ENCODE assay signal across 9 cellular contexts in the genomic region with DNA sequence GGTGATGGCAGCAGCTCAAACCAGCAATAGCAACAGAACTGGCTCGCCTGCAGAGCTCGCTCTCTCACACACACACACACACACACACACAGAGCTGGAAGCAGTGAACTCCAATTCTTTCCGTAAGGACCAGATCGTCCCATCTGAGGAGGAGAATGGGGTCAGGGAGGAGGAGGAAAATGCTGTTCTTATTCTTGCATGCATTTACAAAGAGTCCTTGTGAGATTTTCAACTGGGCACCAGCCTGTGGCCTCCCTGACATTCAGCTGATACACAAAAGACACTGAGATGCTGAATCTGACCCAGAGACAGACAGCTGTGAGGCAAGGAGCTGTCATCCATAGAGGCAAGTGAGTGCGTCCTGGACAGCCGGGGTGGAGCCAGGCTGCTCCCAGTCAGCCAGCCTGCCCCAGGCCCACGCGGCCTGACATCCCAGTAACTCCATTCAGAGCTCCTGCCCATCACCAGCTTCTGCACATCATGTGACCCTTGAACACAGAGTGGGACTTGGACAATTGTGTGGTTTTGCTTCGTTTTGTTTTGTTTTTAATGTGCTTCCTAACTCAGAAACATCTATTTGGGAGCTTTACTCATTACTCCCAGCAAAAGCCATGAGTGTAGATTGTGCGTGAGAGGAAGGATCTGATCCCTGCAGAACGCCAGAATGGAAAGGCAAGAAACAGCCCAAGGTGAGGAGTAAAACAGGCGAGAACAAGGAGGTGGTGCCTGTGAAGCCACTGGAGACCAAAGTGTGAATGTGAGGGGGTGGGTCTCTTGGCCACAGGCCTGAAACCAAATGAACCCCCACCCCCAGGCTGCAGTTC. TPM values are rescaled to one million over a fixed set of nuclear protein-coding genes. Genes with fewer than 3 reads are reported as not detected.
DNase-seq lines count a peak whose midpoint lies in the region; ATAC-seq and TF ChIP-seq lines count a peak whose summit lies in the region.
"Had no signal": no experiment of that assay in that cellular context is flagged by ENCODE, and none has a peak within 500 bp of the region (broad histone marks: within the 10 kb centered on the region; RNA-seq: fewer than 3 reads in every experiment).

No MANE protein-coding gene starts in this region.

- no peaks in the 10 kb centered on the region for H3K9me3 Mint-ChIP-seq in chondrocyte (ENCODE audit: low read depth)

- H3K27ac ChIP-seq in upper lobe of left lung: peak overlapping the region; percentile 84 to 98 (median 94)

- H3K4me3 Mint-ChIP-seq in chondrocyte (ENCODE audit: unreplicated experiment): no peak overlapping the region

- intact Hi-C loops in cardiac septum (cut with DNase I) (no loop called here), left ventricle myocardium superior (cut with micrococcal nuclease) (loop anchor here (10.0 kb wide), 1 partner anchor 46 kb away; no protein-coding TSS in a partner anchor)

- H3K27me3 ChIP-seq in upper lobe of left lung: peaks cover 0 to 3% (median 0%) of the 10 kb centered on the region in 4 donors

- peak; percentile 44 for DNase-seq in cardiac septum (ENCODE audit: low spot score)
- DNase-seq in left ventricle myocardium superior: no peak
- peak; percentile 38 for DNase-seq in choroid plexus epithelial cell (ENCODE audit: low read depth)
- peak; percentile 67 for DNase-seq in midbrain (lab: John Stamatoyannopoulos, UW)
- DNase-seq in upper lobe of left lung: no peak
- no peak for DNase-seq in chondrocyte (ENCODE audit: low spot score)
- DNase-seq: NCI-H510A treated with DMSO at 0.1 percent for 48 hours had no signal

- WGBS in upper lobe of left lung, 2 donors: 55 to 67% methylated on average over 11 to 12 of the region's 12 CpGs

- H3K4me1 ChIP-seq in upper lobe of left lung: peaks cover 25 to 39% (median 33%) of the 10 kb centered on the region in 4 donors

- peaks cover 0 to 26% (median 9%) of the 10 kb centered on the region in 4 donors for H3K36me3 ChIP-seq in upper lobe of left lung

- peaks cover 4% of the 10 kb centered on the region for H3K27me3 Mint-ChIP-seq in chondrocyte (ENCODE audit: low read depth)

- TF ChIP-seq CTCF in choroid plexus epithelial cell (conservative IDR thresholded peaks at IDR 0.05; ENCODE audit: low read depth, low read length) (no peak), upper lobe of left lung (IDR thresholded peaks at IDR 0.05) (no peak), chondrocyte (IDR thresholded peaks at IDR 0.05) (no peak)

- H3K4me1 Mint-ChIP-seq in chondrocyte (ENCODE audit: low read depth): peaks cover 7% of the 10 kb centered on the region

- no peaks in the 10 kb centered on the region for H3K9me3 ChIP-seq in upper lobe of left lung

- ATAC-seq in left ventricle myocardium superior (no peak), upper lobe of left lung (ENCODE audit: low FRiP score in 2 of 2) (no peak), GM19328 (IDR thresholded peaks at IDR 0.05; ENCODE audit: unreplicated experiment) (no peak), GM18511 (IDR thresholded peaks at IDR 0.05; ENCODE audit: unreplicated experiment) (no peak)

- no peaks in the 10 kb centered on the region for H3K36me3 Mint-ChIP-seq in chondrocyte (ENCODE audit: low read depth)

- no peak overlapping the region for H3K27ac Mint-ChIP-seq in chondrocyte (ENCODE audit: unreplicated experiment)

- no peak for TF ChIP-seq EP300 in upper lobe of left lung (IDR thresholded peaks at IDR 0.05)

- H3K4me3 ChIP-seq in choroid plexus epithelial cell (ENCODE audit: low read depth, low read length): peak overlapping the region; percentile 34
- peak overlapping the region in 3 of 4 donors; percentile 73 to 77 (median 74) for H3K4me3 ChIP-seq in upper lobe of left lung

- no peak for TF ChIP-seq POLR2A in upper lobe of left lung (IDR thresholded peaks at IDR 0.05)

RNA-seq across cellular contexts. Expression of a gene that starts 2.1 kb away (rescaled TPM):
- total RNA-seq in cardiac septum (5.3 TPM), left ventricle myocardium superior (2.9 TPM), upper lobe of left lung (10 to 100 TPM in 2 of 6 donors, 1 to 10 TPM in 4; 7.7 to 14.0 (median 9.3) TPM), chondrocyte (0.31 to 0.67 TPM (median 0.62 TPM) in 3 replicates)

RNA-seq across cellular contexts. Expression of a gene that starts 59.4 kb away (rescaled TPM):
- total RNA-seq in cardiac septum: 26.4 TPM
- total RNA-seq in left ventricle myocardium superior: 25.4 TPM
- 100 to 1,000 TPM in 4 of 6 donors, 10 to 100 TPM in 2; 56.6 to 184 (median 102) TPM for total RNA-seq in upper lobe of left lung
- 9.0 to 9.3 TPM (median 9.1 TPM) in 3 replicates for total RNA-seq in chondrocyte

Comparison
In these comparisons a context has a peak if more than half of its experiments do, and no peak if none do; other contexts are left out.
1. DNase-seq: peak in cardiac septum (single experiment), choroid plexus epithelial cell (single experiment) and midbrain (single experiment); none in left ventricle myocardium superior (single experiment), upper lobe of left lung (0 of 2) and chondrocyte (single experiment).